18 cellular contexts compared by ENCODE assay signal in genomic region chr3:55629432-55629831, GRCh38.
DNase-seq lines count a peak whose midpoint lies in the region; ATAC-seq and TF ChIP-seq lines count a peak whose summit lies in the region.
"Had no signal": no experiment of that assay in that cellular context is flagged by ENCODE, and none has a peak within 500 bp of the region (broad histone marks: within the 10 kb centered on the region; RNA-seq: fewer than 3 reads in every experiment).

No MANE protein-coding gene starts in this region.

- no peak overlapping the region for H3K4me3 ChIP-seq in lower lobe of right lung
- H3K4me3 ChIP-seq: heart right ventricle had no signal

- peaks cover 0 to 2% of the 10 kb centered on the region in 2 donors for H3K27me3 Mint-ChIP-seq in T-cell
- no peaks in the 10 kb centered on the region for H3K27me3 Mint-ChIP-seq in activated T-helper 17 cell treated with anti-CD3 and anti-CD28 coated beads, Interleukin-2, amount 50 U/mL, for 72 hours
- H3K27me3 Mint-ChIP-seq in activated CD4-positive, alpha-beta memory T cell treated with anti-CD3 and anti-CD28 coated beads for 36 hours, result no peaks in the 10 kb centered on the region
- H3K27me3 Mint-ChIP-seq: activated naive CD8-positive, alpha-beta T cell treated with anti-CD3 and anti-CD28 coated beads, Interleukin-2, amount 10 ng/mL, durations not matched to agents 7 days and 5 days; B cell had no signal

- POLR2A ChIA-PET in T-cell (lab: Charles Lee), result no interaction called here
- POLR2A ChIA-PET in activated CD4-positive, alpha-beta memory T cell treated with anti-CD3 and anti-CD28 coated beads for 36 hours (lab: Charles Lee), result no interaction called here

- TF ChIP-seq CTCF in VCaP (conservative IDR thresholded peaks at IDR 0.05) (no peak), lower lobe of right lung (IDR thresholded peaks at IDR 0.05) (no peak)

- H3K9me3 Mint-ChIP-seq in T-cell, result no peaks in the 10 kb centered on the region
- H3K9me3 Mint-ChIP-seq in activated T-helper 17 cell treated with anti-CD3 and anti-CD28 coated beads, Interleukin-2, amount 50 U/mL, for 72 hours, result no peaks in the 10 kb centered on the region
- H3K9me3 Mint-ChIP-seq in activated CD4-positive, alpha-beta memory T cell treated with anti-CD3 and anti-CD28 coated beads for 36 hours, result no peaks in the 10 kb centered on the region
- H3K9me3 Mint-ChIP-seq: activated naive CD8-positive, alpha-beta T cell treated with anti-CD3 and anti-CD28 coated beads, Interleukin-2, amount 10 ng/mL, durations not matched to agents 7 days and 5 days; nephron had no signal

- ATAC-seq in lower lobe of right lung (no peak), GM19463 (IDR thresholded peaks at IDR 0.05; ENCODE audit: unreplicated experiment) (no peak), T-cell (replicated peaks in 1 of 4) (no peak)
- ATAC-seq in activated T-helper 17 cell treated with anti-CD3 and anti-CD28 coated beads, Interleukin-2, amount 50 U/mL, for 72 hours (replicated peaks), result no peak
- ATAC-seq: heart right ventricle had no signal

- intact Hi-C loops in lower lobe of right lung (cut with DNase I), result no loop called here
- intact Hi-C loops in activated CD4-positive, alpha-beta memory T cell treated with anti-CD3 and anti-CD28 coated beads for 36 hours (cut with micrococcal nuclease), result no loop called here

- H3K27ac Mint-ChIP-seq in T-cell, result no peak overlapping the region
- H3K27ac Mint-ChIP-seq in activated T-helper 17 cell treated with anti-CD3 and anti-CD28 coated beads, Interleukin-2, amount 50 U/mL, for 72 hours, result no peak overlapping the region
- H3K27ac Mint-ChIP-seq in activated CD4-positive, alpha-beta memory T cell treated with anti-CD3 and anti-CD28 coated beads for 36 hours, result no peak overlapping the region
- H3K27ac Mint-ChIP-seq: activated naive CD8-positive, alpha-beta T cell treated with anti-CD3 and anti-CD28 coated beads, Interleukin-2, amount 10 ng/mL, durations not matched to agents 7 days and 5 days; B cell; nephron had no signal

- peak overlapping the region; percentile 37 for H3K27ac ChIP-seq in VCaP
- no peak overlapping the region for H3K27ac ChIP-seq in lower lobe of right lung
- H3K27ac ChIP-seq: heart right ventricle had no signal

- H3K4me1 ChIP-seq in lower lobe of right lung, result peaks cover 5% of the 10 kb centered on the region

- H3K27me3 ChIP-seq in lower lobe of right lung (ENCODE audit: low read depth), result no peaks in the 10 kb centered on the region

- H3K4me3 Mint-ChIP-seq in T-cell, result no peak overlapping the region
- H3K4me3 Mint-ChIP-seq in activated T-helper 17 cell treated with anti-CD3 and anti-CD28 coated beads, Interleukin-2, amount 50 U/mL, for 72 hours, result no peak overlapping the region
- no peak overlapping the region for H3K4me3 Mint-ChIP-seq in activated CD4-positive, alpha-beta memory T cell treated with anti-CD3 and anti-CD28 coated beads for 36 hours
- H3K4me3 Mint-ChIP-seq: activated naive CD8-positive, alpha-beta T cell treated with anti-CD3 and anti-CD28 coated beads, Interleukin-2, amount 10 ng/mL, durations not matched to agents 7 days and 5 days; B cell; nephron had no signal

- H3K4me1 Mint-ChIP-seq in T-cell, result no peaks in the 10 kb centered on the region
- no peaks in the 10 kb centered on the region for H3K4me1 Mint-ChIP-seq in activated T-helper 17 cell treated with anti-CD3 and anti-CD28 coated beads, Interleukin-2, amount 50 U/mL, for 72 hours
- no peaks in the 10 kb centered on the region for H3K4me1 Mint-ChIP-seq in activated CD4-positive, alpha-beta memory T cell treated with anti-CD3 and anti-CD28 coated beads for 36 hours (ENCODE audit: low read depth)
- H3K4me1 Mint-ChIP-seq: activated naive CD8-positive, alpha-beta T cell treated with anti-CD3 and anti-CD28 coated beads, Interleukin-2, amount 10 ng/mL, durations not matched to agents 7 days and 5 days; B cell had no signal

- CTCF ChIA-PET in T-cell (lab: Charles Lee), result interaction anchor here in 1 of 2 donors (0.6 kb wide), 1 partner anchor 425 kb away, joined by 3 read pairs; no protein-coding TSS in a partner anchor
- CTCF ChIA-PET in activated CD4-positive, alpha-beta memory T cell treated with anti-CD3 and anti-CD28 coated beads for 36 hours (lab: Charles Lee), result no interaction called here

- no peaks in the 10 kb centered on the region for H3K36me3 ChIP-seq in lower lobe of right lung
- H3K36me3 ChIP-seq: heart right ventricle had no signal

- H3K9me3 ChIP-seq in lower lobe of right lung, result no peaks in the 10 kb centered on the region
- H3K9me3 ChIP-seq: heart right ventricle had no signal

- H3K36me3 Mint-ChIP-seq in T-cell, result no peaks in the 10 kb centered on the region
- H3K36me3 Mint-ChIP-seq in activated T-helper 17 cell treated with anti-CD3 and anti-CD28 coated beads, Interleukin-2, amount 50 U/mL, for 72 hours (ENCODE audit: low read depth), result no peaks in the 10 kb centered on the region
- no peaks in the 10 kb centered on the region for H3K36me3 Mint-ChIP-seq in activated CD4-positive, alpha-beta memory T cell treated with anti-CD3 and anti-CD28 coated beads for 36 hours
- H3K36me3 Mint-ChIP-seq: activated naive CD8-positive, alpha-beta T cell treated with anti-CD3 and anti-CD28 coated beads, Interleukin-2, amount 10 ng/mL, durations not matched to agents 7 days and 5 days had no signal

- DNase-seq in DMS79 treated with DMSO at 0.1 percent for 48 hours (lab: John Stamatoyannopoulos, UW), result peak; percentile 39
- DNase-seq in NCI-H1105 treated with DMSO at 0.1 percent for 48 hours (lab: John Stamatoyannopoulos, UW), result peak; percentile 56
- peak; percentile 62 for DNase-seq in lower lobe of right lung
- DNase-seq in T-cell, result no peak
- no peak for DNase-seq in activated CD4-positive, alpha-beta memory T cell treated with anti-CD3 and anti-CD28 coated beads for 36 hours
- DNase-seq: activated CD4-positive, alpha-beta T cell treated with anti-CD3 and anti-CD28 coated beads for 1 hour; activated naive CD8-positive, alpha-beta T cell treated with anti-CD3 and anti-CD28 coated beads, Interleukin-2, amount 10 ng/mL, durations not matched to agents 7 days and 5 days; erythroblast; KG1; NCI-H1930; retina; stimulated activated CD4-positive, alpha-beta T cell treated with anti-CD3 and anti-CD28 coated beads, Interleukin-2, amount 100 ng/mL, for 24 hours had no signal

Comparison
In these comparisons a context has a peak if more than half of its experiments do, and no peak if none do; other contexts are left out.
1. DNase-seq: peak in DMS79 treated with DMSO at 0.1 percent for 48 hours (single experiment), NCI-H1105 treated with DMSO at 0.1 percent for 48 hours (single experiment) and lower lobe of right lung (single experiment); none in T-cell (0 of 34) and activated CD4-positive, alpha-beta memory T cell treated with anti-CD3 and anti-CD28 coated beads for 36 hours (single experiment).